Comparison of ENCODE assay signal across 8 cellular contexts in genomic region chr10:21535494-21535818, GRCh38. TPM values are rescaled to one million over a fixed set of nuclear protein-coding genes. Genes with fewer than 3 reads are reported as not detected.
A peak's percentile ranks its signal among the peaks of the same experiment; 100 is the strongest.
DNase-seq lines count a peak whose midpoint lies in the region; ATAC-seq and TF ChIP-seq lines count a peak whose summit lies in the region.

No MANE protein-coding gene starts in this region.

- H3K9ac ChIP-seq in NT2/D1 (ENCODE audit: insufficient read length, low read depth), result peak overlapping the region; percentile 85
- H3K9ac ChIP-seq in endodermal cell (ENCODE audit: extremely low read depth, low read length, poor library complexity, severe bottlenecking), result peak overlapping the region; percentile 2

- no peak for DNase-seq in CD8-positive, alpha-beta T cell
- DNase-seq in NT2/D1 (ENCODE audit: low read depth, low spot score) (no peak), endodermal cell (no peak), ovary (no peak), NCI-H2227 treated with DMSO at 0.1 percent for 48 hours (lab: John Stamatoyannopoulos, UW) (no peak), cerebellar cortex (ENCODE audit: low spot score) (no peak), NCI-H187 treated with DMSO at 0.1 percent for 48 hours (lab: John Stamatoyannopoulos, UW) (no peak)

- peaks cover 31% of the 10 kb centered on the region for H3K4me1 Mint-ChIP-seq in CD8-positive, alpha-beta T cell (ENCODE audit: low read depth)
- peaks cover 20% of the 10 kb centered on the region for H3K4me1 Mint-ChIP-seq in endodermal cell

- H3K4me3 Mint-ChIP-seq in CD8-positive, alpha-beta T cell, result peak overlapping the region; percentile 80
- H3K4me3 Mint-ChIP-seq in endodermal cell, result peak overlapping the region; percentile 75

- intact Hi-C loops in CD8-positive, alpha-beta T cell (cut with DNase I, micrococcal nuclease), result loop anchor here in 1 of 2 experiments (10.0 kb wide), 2 partner anchors 1179 to 1559 kb away; partner anchors contain the start of genes MSRB2 and PIP4K2A
- intact Hi-C loops in ovary (cut with DNase I), result no loop called here

- 32 to 34% methylated on average over 6 to 7 of the region's 7 CpGs for WGBS in endodermal cell (ENCODE audit: insufficient coverage in 1 of 2, insufficient read length in 1 of 2), 2 experiments
- WGBS in ovary, 3 donors, result 3 to 14% (median 13%) methylated on average over 7 of the region's 7 CpGs

- TF ChIP-seq CTCF in CD8-positive, alpha-beta T cell (IDR thresholded peaks at IDR 0.05), result no peak
- TF ChIP-seq CTCF in endodermal cell (conservative IDR thresholded peaks at IDR 0.05) (no peak), ovary (IDR thresholded peaks at IDR 0.05) (no peak)

- H3K9me3 Mint-ChIP-seq in CD8-positive, alpha-beta T cell, result no peaks in the 10 kb centered on the region
- H3K9me3 Mint-ChIP-seq in endodermal cell, result no peaks in the 10 kb centered on the region

- no peaks in the 10 kb centered on the region for H3K27me3 Mint-ChIP-seq in CD8-positive, alpha-beta T cell (ENCODE audit: low read depth)
- H3K27me3 Mint-ChIP-seq in endodermal cell (ENCODE audit: insufficient read depth), result no peaks in the 10 kb centered on the region

- no peak for TF ChIP-seq EP300 in ovary (IDR thresholded peaks at IDR 0.05)

- H3K36me3 Mint-ChIP-seq in CD8-positive, alpha-beta T cell, result peaks cover 34% of the 10 kb centered on the region
- peaks cover 31% of the 10 kb centered on the region for H3K36me3 Mint-ChIP-seq in endodermal cell (ENCODE audit: low read depth)

- H3K27me3 ChIP-seq in CD8-positive, alpha-beta T cell (ENCODE audit: insufficient read depth, low read length), result no peaks in the 10 kb centered on the region
- H3K27me3 ChIP-seq in NT2/D1 (ENCODE audit: insufficient read depth, insufficient read length) (no peaks in the 10 kb centered on the region), endodermal cell (ENCODE audit: control insufficient read depth, insufficient read depth, low read length, poor library complexity, severe bottlenecking) (no peaks in the 10 kb centered on the region), ovary (no peaks in the 10 kb centered on the region)

- no peak for ATAC-seq in CD8-positive, alpha-beta T cell
- ATAC-seq in GM21723 (IDR thresholded peaks at IDR 0.05; ENCODE audit: unreplicated experiment), result no peak

- TF ChIP-seq POLR2A in ovary (IDR thresholded peaks at IDR 0.05), result no peak

- POLR2A ChIA-PET in CD8-positive, alpha-beta T cell (lab: Charles Lee), result interaction anchor here (0.9 kb wide), 1 partner anchor 10 kb away, joined by 3 read pairs; no protein-coding TSS in a partner anchor

- H3K27ac ChIP-seq in CD8-positive, alpha-beta T cell (ENCODE audit: low read depth, low read length), result no peak overlapping the region
- H3K27ac ChIP-seq in endodermal cell (ENCODE audit: low read depth, low read length) (no peak overlapping the region), ovary (peak overlapping the region; percentile 89 to 90)

- peak overlapping the region; percentile 39 for H3K4me3 ChIP-seq in CD8-positive, alpha-beta T cell (ENCODE audit: low read depth, low read length)
- H3K4me3 ChIP-seq in NT2/D1 (ENCODE audit: insufficient read length, low read depth) (peak overlapping the region; percentile 60), endodermal cell (ENCODE audit: low read length) (peak overlapping the region; percentile 89), ovary (peak overlapping the region; percentile 70)

- H3K4me1 ChIP-seq in CD8-positive, alpha-beta T cell (ENCODE audit: insufficient read depth, low read length), result peaks cover 16% of the 10 kb centered on the region
- H3K4me1 ChIP-seq in NT2/D1 (ENCODE audit: insufficient read depth, insufficient read length) (no peaks in the 10 kb centered on the region), endodermal cell (ENCODE audit: control insufficient read depth, insufficient read depth, low read length) (peaks cover 9% of the 10 kb centered on the region), ovary (ENCODE audit: insufficient read depth) (peaks cover 3% of the 10 kb centered on the region)

- CTCF ChIA-PET in CD8-positive, alpha-beta T cell (lab: Charles Lee), result no interaction called here

- peak overlapping the region; percentile 85 for H3K27ac Mint-ChIP-seq in CD8-positive, alpha-beta T cell
- H3K27ac Mint-ChIP-seq in endodermal cell, result peak overlapping the region; percentile 61

- no peaks in the 10 kb centered on the region for H3K9me3 ChIP-seq in CD8-positive, alpha-beta T cell (ENCODE audit: low read length)
- no peaks in the 10 kb centered on the region for H3K9me3 ChIP-seq in NT2/D1 (ENCODE audit: insufficient read depth, low read length)
- no peaks in the 10 kb centered on the region for H3K9me3 ChIP-seq in endodermal cell (ENCODE audit: control insufficient read depth, low read length)
- no peaks in the 10 kb centered on the region for H3K9me3 ChIP-seq in ovary

- no peaks in the 10 kb centered on the region for H3K36me3 ChIP-seq in CD8-positive, alpha-beta T cell (ENCODE audit: insufficient read depth, low read length)
- H3K36me3 ChIP-seq in NT2/D1 (ENCODE audit: insufficient read depth, insufficient read length, low read length) (peaks cover 31% of the 10 kb centered on the region), endodermal cell (ENCODE audit: control insufficient read depth, insufficient read depth, low read length) (peaks cover 40% of the 10 kb centered on the region), ovary (no peaks in the 10 kb centered on the region)

RNA-seq across cellular contexts. Expression of gene MLLT10, which starts 1.4 kb away (rescaled TPM):
- 10 to 100 TPM; 36.7 to 41.0 TPM for total RNA-seq in CD8-positive, alpha-beta T cell
- total RNA-seq in endodermal cell, result 10 to 100 TPM; 55.8 to 62.9 TPM
- polyA plus RNA-seq in endodermal cell (2013, experiment 1 of 2), result 48.0 TPM
- 47.7 TPM for polyA plus RNA-seq in endodermal cell (2013, experiment 2 of 2)
- total RNA-seq in ovary, result 10 to 100 TPM; 32.3 to 55.1 (median 43.7) TPM
- 10 to 100 TPM; 23.6 to 27.4 TPM for polyA plus RNA-seq in ovary

RNA-seq across cellular contexts. Expression of gene SKIDA1, which starts 10.0 kb away (rescaled TPM):
- total RNA-seq in CD8-positive, alpha-beta T cell, result not detected
- total RNA-seq in endodermal cell (10 to 100 TPM in 1 of 2 donors, 1 to 10 TPM in 1; 6.4 to 12.0 TPM), ovary (1 to 10 TPM; 1.1 to 4.2 (median 3.4) TPM)
- 33.0 TPM for polyA plus RNA-seq in endodermal cell (2013, experiment 1 of 2)
- 33.2 TPM for polyA plus RNA-seq in endodermal cell (2013, experiment 2 of 2)
- 1 to 10 TPM; 1.1 to 1.7 TPM for polyA plus RNA-seq in ovary

Comparison
In these comparisons a context has a peak if more than half of its experiments do, and no peak if none do; other contexts are left out.
1. H3K27ac ChIP-seq: peak in ovary (2 of 2); none in CD8-positive, alpha-beta T cell (single experiment) and endodermal cell (single experiment).
2. H3K4me3 ChIP-seq: peak in every context shown above with its lines; median percentile 89 in endodermal cell; 70 in ovary; 60 in NT2/D1; 39 in CD8-positive, alpha-beta T cell.